ENCODE assay signal across 8 cellular contexts in genomic region chr14:69637503-69638030, GRCh38. TPM values are rescaled to one million over a fixed set of nuclear protein-coding genes. Genes with fewer than 3 reads are reported as not detected.
DNase-seq lines count a peak whose midpoint lies in the region.

No MANE protein-coding gene starts in this region.

- peaks cover 92% of the 10 kb centered on the region for H3K4me1 Mint-ChIP-seq in activated CD4-positive, alpha-beta memory T cell treated with anti-CD3 and anti-CD28 coated beads for 36 hours (ENCODE audit: low read depth)

- H3K4me3 ChIP-seq in iPS-20b (ENCODE audit: low read length), result peak overlapping the region; percentile 38
- H3K4me3 ChIP-seq in stomach smooth muscle (ENCODE audit: low read length in 2 of 2), result peak overlapping the region; percentile 8 to 34

- H3K27me3 ChIP-seq in iPS-20b (ENCODE audit: insufficient read depth, low read length), result no peaks in the 10 kb centered on the region
- no peaks in the 10 kb centered on the region for H3K27me3 ChIP-seq in stomach smooth muscle (ENCODE audit: control insufficient read depth in 1 of 2, insufficient read depth in 2 of 2, low read length in 2 of 2)

- H3K36me3 Mint-ChIP-seq in activated CD4-positive, alpha-beta memory T cell treated with anti-CD3 and anti-CD28 coated beads for 36 hours, result peaks cover 28% of the 10 kb centered on the region

- H3K9ac ChIP-seq in iPS-20b (ENCODE audit: low read depth, low read length) (peak overlapping the region; percentile 35; the same call in 1 of the 2 replicates), stomach smooth muscle (ENCODE audit: low read length in 2 of 2) (no peak overlapping the region)

- H3K27me3 Mint-ChIP-seq in activated CD4-positive, alpha-beta memory T cell treated with anti-CD3 and anti-CD28 coated beads for 36 hours, result no peaks in the 10 kb centered on the region

- POLR2A ChIA-PET in activated CD4-positive, alpha-beta memory T cell treated with anti-CD3 and anti-CD28 coated beads for 36 hours (lab: Charles Lee), result interaction anchor here (0.6 to 3.8 kb wide), 8 partner anchors 8 to 48 kb away, joined by 3 to 24 read pairs (median 5); no protein-coding TSS in a partner anchor

- peaks cover 40% of the 10 kb centered on the region for H3K4me1 ChIP-seq in iPS-20b (ENCODE audit: insufficient read depth, low read length)
- peaks cover 55% of the 10 kb centered on the region for H3K4me1 ChIP-seq in stomach smooth muscle (ENCODE audit: control insufficient read depth, insufficient read depth, low read length)

- peak overlapping the region; percentile 94 for H3K27ac Mint-ChIP-seq in activated CD4-positive, alpha-beta memory T cell treated with anti-CD3 and anti-CD28 coated beads for 36 hours

- intact Hi-C loops in activated CD4-positive, alpha-beta memory T cell treated with anti-CD3 and anti-CD28 coated beads for 36 hours (cut with micrococcal nuclease), result loop anchor here (1.0 kb wide), 3 partner anchors 12 to 48 kb away; no protein-coding TSS in a partner anchor

- H3K27ac ChIP-seq in iPS-20b (ENCODE audit: low read length) (no peak overlapping the region), stomach smooth muscle (ENCODE audit: low read length) (no peak overlapping the region)

- CTCF ChIA-PET in activated CD4-positive, alpha-beta memory T cell treated with anti-CD3 and anti-CD28 coated beads for 36 hours (lab: Charles Lee), result interaction anchor here (0.7 to 2.0 kb wide), 4 partner anchors 11 to 120 kb away, joined by 3 to 8 read pairs (median 4); no protein-coding TSS in a partner anchor

- peaks cover 18% of the 10 kb centered on the region for H3K9me3 Mint-ChIP-seq in activated CD4-positive, alpha-beta memory T cell treated with anti-CD3 and anti-CD28 coated beads for 36 hours

- peak overlapping the region; percentile 54 for H3K4me3 Mint-ChIP-seq in activated CD4-positive, alpha-beta memory T cell treated with anti-CD3 and anti-CD28 coated beads for 36 hours

- no peaks in the 10 kb centered on the region for H3K36me3 ChIP-seq in iPS-20b (ENCODE audit: insufficient read depth, low read depth, low read length)
- no peaks in the 10 kb centered on the region for H3K36me3 ChIP-seq in stomach smooth muscle (ENCODE audit: control insufficient read depth in 2 of 2, insufficient read depth in 2 of 2, low read length in 2 of 2)

- in situ Hi-C loops in ACHN (cut with HindIII; ENCODE audit: low pct_ligation_motif_present, low pct_unique_long_range_greater_than_20kb, low sequenced_read_pairs), result no loop called here

- H3K9me3 ChIP-seq in iPS-20b (ENCODE audit: insufficient read depth, low read depth, low read length) (peaks cover 18% of the 10 kb centered on the region), stomach smooth muscle (ENCODE audit: control insufficient read depth in 2 of 2, low read length in 2 of 2) (no peaks in the 10 kb centered on the region)

- DNase-seq in NCI-H2227 (lab: John Stamatoyannopoulos, UW; ENCODE audit: unreplicated experiment) (peak; percentile 38), NCI-H2227 treated with DMSO at 0.1 percent for 48 hours (lab: John Stamatoyannopoulos, UW) (no peak), SW480 (ENCODE audit: low spot score) (no peak), NCI-H2081 (lab: John Stamatoyannopoulos, UW) (no peak), ACHN (no peak)
- peak; percentile 58 for DNase-seq in activated CD4-positive, alpha-beta memory T cell treated with anti-CD3 and anti-CD28 coated beads for 36 hours

RNA-seq across cellular contexts. Expression of gene SUSD6, which starts 26.2 kb away (rescaled TPM):
- 10 to 100 TPM; 69.9 to 72.2 TPM for total RNA-seq in activated CD4-positive, alpha-beta memory T cell treated with anti-CD3 and anti-CD28 coated beads for 36 hours

Comparison
In these comparisons a context has a peak if more than half of its experiments do, and no peak if none do; other contexts are left out.
1. DNase-seq: peak in NCI-H2227 (single experiment) and activated CD4-positive, alpha-beta memory T cell treated with anti-CD3 and anti-CD28 coated beads for 36 hours (single experiment); none in NCI-H2227 treated with DMSO at 0.1 percent for 48 hours (single experiment), SW480 (single experiment), NCI-H2081 (0 of 2) and ACHN (single experiment).